In the genomic region with DNA sequence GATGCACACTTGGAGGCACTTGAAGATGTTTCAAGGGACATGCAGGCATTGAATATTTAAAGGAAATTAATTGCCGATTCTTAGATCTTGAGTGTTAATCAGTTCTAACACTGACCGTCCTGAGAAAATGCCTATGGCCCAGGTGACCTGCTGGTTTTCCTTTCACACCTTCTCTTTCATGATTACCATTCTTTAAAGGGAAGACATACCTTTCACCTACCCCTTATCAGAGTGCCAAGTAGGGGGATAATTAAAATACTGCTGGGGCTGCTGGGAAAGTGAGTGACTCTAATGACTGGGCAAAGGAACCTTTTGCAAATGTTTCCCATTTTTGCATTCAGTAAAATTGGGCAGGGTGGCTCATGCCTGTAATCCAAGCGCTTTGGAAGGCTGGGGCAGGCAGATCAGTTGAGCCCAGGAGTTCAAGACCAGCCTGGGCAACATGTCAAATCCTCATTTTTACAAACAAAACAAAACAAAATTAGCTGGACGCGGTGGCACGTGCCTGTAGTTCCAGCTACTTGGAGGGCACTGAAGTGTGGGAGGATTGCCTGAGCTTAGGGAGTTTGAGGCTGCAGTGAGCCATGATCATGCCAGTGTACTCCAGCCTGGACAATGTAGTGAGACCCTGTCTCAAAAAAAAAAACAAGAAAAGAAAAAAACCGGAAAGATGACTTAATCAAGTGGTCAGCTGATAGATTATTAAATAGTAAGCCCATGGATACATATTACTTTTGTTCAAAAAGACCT, we compare ENCODE assay signal across 19 cellular contexts. TPM values are rescaled to one million over a fixed set of nuclear protein-coding genes. Genes with fewer than 3 reads are reported as not detected.
A peak's percentile ranks its signal among the peaks of the same experiment; 100 is the strongest.
DNase-seq lines count a peak whose midpoint lies in the region; ATAC-seq, FAIRE-seq and TF ChIP-seq lines count a peak whose summit lies in the region.
"Had no signal": no experiment of that assay in that cellular context is flagged by ENCODE, and none has a peak within 500 bp of the region (broad histone marks: within the 10 kb centered on the region; RNA-seq: fewer than 3 reads in every experiment).

No MANE protein-coding gene starts in this region.

- no peak for TF ChIP-seq RAD21 in H1 (IDR thresholded peaks at IDR 0.05 in 1 of 2, conservative IDR thresholded peaks at IDR 0.05 in 1 of 2; ENCODE audit: low read depth in 2 of 2, low read length in 2 of 2)

- H4K5ac ChIP-seq in H1 (ENCODE audit: insufficient read length, low read depth, low read length) = no peak overlapping the region

- no peaks in the 10 kb centered on the region; the same call in 1 of the 2 replicates for H3K23me2 ChIP-seq in H1 (ENCODE audit: low read depth, low read length)

- H3K27ac ChIP-seq in H1 (ENCODE audit: low read depth, low read length) = no peak overlapping the region
- H3K27ac ChIP-seq in vagina = no peak overlapping the region
- H3K27ac ChIP-seq: esophagus squamous epithelium, upper lobe of left lung had no signal

- H3K27me3 Mint-ChIP-seq in activated CD8-positive, alpha-beta T cell treated with anti-CD3 and anti-CD28 coated beads for 36 hours = no peaks in the 10 kb centered on the region
- no peaks in the 10 kb centered on the region for H3K27me3 Mint-ChIP-seq in activated CD8-positive, alpha-beta T cell treated with anti-CD3 and anti-CD28 coated beads, Interleukin-2, amount 10 ng/mL, durations not matched to agents 7 days and 5 days (ENCODE audit: low read depth)
- H3K27me3 Mint-ChIP-seq in T-cell = no peaks in the 10 kb centered on the region
- no peaks in the 10 kb centered on the region for H3K27me3 Mint-ChIP-seq in progenitor cell of endocrine pancreas

- H2BK120ac ChIP-seq in H1 (replicated peaks; ENCODE audit: low read depth, low read length) = no peak overlapping the region

- no peak overlapping the region for H2BK5ac ChIP-seq in H1 (ENCODE audit: low read depth, low read length)

- H2BK15ac ChIP-seq in H1 (ENCODE audit: low read length) = no peak overlapping the region

- no peak overlapping the region for H3K4me3 ChIP-seq in H1 (ENCODE audit: extremely low read depth in 1 of 4, insufficient read depth in 2 of 4, low read depth in 3 of 4, low read length in 4 of 4)
- no peak overlapping the region for H3K4me3 ChIP-seq in vagina
- H3K4me3 ChIP-seq: esophagus squamous epithelium, gastrocnemius medialis, upper lobe of left lung had no signal

- H2BK20ac ChIP-seq in H1 (ENCODE audit: low read length) = no peak overlapping the region

- H3K9me3 ChIP-seq in H1 (ENCODE audit: insufficient read depth in 2 of 2, low read depth in 1 of 2, low read length in 1 of 2) = no peaks in the 10 kb centered on the region
- H3K9me3 ChIP-seq in vagina = no peaks in the 10 kb centered on the region
- H3K9me3 ChIP-seq: esophagus squamous epithelium, gastrocnemius medialis, SK-N-SH, upper lobe of left lung had no signal

- no peak overlapping the region for H2AK5ac ChIP-seq in H1 (ENCODE audit: low read depth, low read length)

- TF ChIP-seq CTCF in activated CD8-positive, alpha-beta T cell treated with anti-CD3 and anti-CD28 coated beads for 36 hours (IDR thresholded peaks at IDR 0.05) = no peak
- no peak for TF ChIP-seq CTCF in H1 (IDR thresholded peaks at IDR 0.05; ENCODE audit: control extremely low read depth in 1 of 3, insufficient read depth in 1 of 3, low read depth in 1 of 3, low read length in 3 of 3)
- TF ChIP-seq CTCF in progenitor cell of endocrine pancreas (IDR thresholded peaks at IDR 0.05; ENCODE audit: unreplicated experiment) = no peak
- no peak for TF ChIP-seq CTCF in vagina (IDR thresholded peaks at IDR 0.05)

- H3K4me1 Mint-ChIP-seq in activated CD8-positive, alpha-beta T cell treated with anti-CD3 and anti-CD28 coated beads for 36 hours (ENCODE audit: low read depth) = peaks cover 76% of the 10 kb centered on the region
- peaks cover 48% of the 10 kb centered on the region for H3K4me1 Mint-ChIP-seq in activated CD8-positive, alpha-beta T cell treated with anti-CD3 and anti-CD28 coated beads, Interleukin-2, amount 10 ng/mL, durations not matched to agents 7 days and 5 days (ENCODE audit: low read depth)
- H3K4me1 Mint-ChIP-seq in T-cell = peaks cover 84 to 87% (median 87%) of the 10 kb centered on the region in 3 donors
- peaks cover 25% of the 10 kb centered on the region for H3K4me1 Mint-ChIP-seq in progenitor cell of endocrine pancreas (ENCODE audit: low read depth)

- H3K36me3 Mint-ChIP-seq in activated CD8-positive, alpha-beta T cell treated with anti-CD3 and anti-CD28 coated beads for 36 hours (ENCODE audit: low read depth) = peaks cover 63% of the 10 kb centered on the region
- H3K36me3 Mint-ChIP-seq in activated CD8-positive, alpha-beta T cell treated with anti-CD3 and anti-CD28 coated beads, Interleukin-2, amount 10 ng/mL, durations not matched to agents 7 days and 5 days (ENCODE audit: low read depth) = peaks cover 63% of the 10 kb centered on the region
- H3K36me3 Mint-ChIP-seq in T-cell = peaks cover 53% of the 10 kb centered on the region
- H3K36me3 Mint-ChIP-seq in progenitor cell of endocrine pancreas (ENCODE audit: insufficient read depth) = peaks cover 1% of the 10 kb centered on the region

- H3K23ac ChIP-seq in H1 (ENCODE audit: insufficient read length) = no peak overlapping the region

- no peak overlapping the region for H3K14ac ChIP-seq in H1 (ENCODE audit: insufficient read length)

- no peaks in the 10 kb centered on the region for H3K27me3 ChIP-seq in H1 (replicated peaks in 1 of 4; ENCODE audit: control insufficient read depth in 3 of 4, extremely low read depth in 1 of 4, insufficient read depth in 3 of 4, low read length in 3 of 4)
- H3K27me3 ChIP-seq in vagina = no peaks in the 10 kb centered on the region
- H3K27me3 ChIP-seq: esophagus squamous epithelium, gastrocnemius medialis, upper lobe of left lung had no signal

- no peak overlapping the region for H3K4me3 Mint-ChIP-seq in activated CD8-positive, alpha-beta T cell treated with anti-CD3 and anti-CD28 coated beads for 36 hours
- no peak overlapping the region for H3K4me3 Mint-ChIP-seq in activated CD8-positive, alpha-beta T cell treated with anti-CD3 and anti-CD28 coated beads, Interleukin-2, amount 10 ng/mL, durations not matched to agents 7 days and 5 days
- H3K4me3 Mint-ChIP-seq in T-cell = peak overlapping the region in 1 of 3 donors; percentile 27
- H3K4me3 Mint-ChIP-seq in progenitor cell of endocrine pancreas (ENCODE audit: low read depth) = no peak overlapping the region
- H3K4me3 Mint-ChIP-seq: H9 had no signal

- no peak overlapping the region for H2AFZ ChIP-seq in H1 (ENCODE audit: low read length)

- POLR2A ChIA-PET in activated CD8-positive, alpha-beta T cell treated with anti-CD3 and anti-CD28 coated beads for 36 hours (lab: Charles Lee) = interaction anchor here (1.0 to 1.2 kb wide), 2 partner anchors 9 to 13 kb away, joined by 3 to 4 read pairs; no protein-coding TSS in a partner anchor
- POLR2A ChIA-PET in activated CD8-positive, alpha-beta T cell treated with anti-CD3 and anti-CD28 coated beads, Interleukin-2, amount 10 ng/mL, durations not matched to agents 7 days and 5 days (lab: Charles Lee) = interaction anchor here (0.7 kb wide), 1 partner anchor 23 kb away, joined by 4 read pairs; no protein-coding TSS in a partner anchor
- POLR2A ChIA-PET in T-cell (lab: Charles Lee) = interaction anchor here in 1 of 2 donors (0.6 kb wide), 1 partner anchor 54 kb away, joined by 6 read pairs; no protein-coding TSS in a partner anchor
- POLR2A ChIA-PET in H1 (lab: Charles Lee; ENCODE audit: partially characterized antibody) = no interaction called here

- no peak overlapping the region for H2BK12ac ChIP-seq in H1 (ENCODE audit: low read depth, low read length)

- 89% methylated on average over 7 of the region's 7 CpGs; no CpG with 5 or more reads in 1 of the 2 experiments for WGBS in H1 (ENCODE audit: extremely low coverage in 1 of 2, insufficient coverage in 1 of 2, insufficient read length in 1 of 2, insufficient replicate concordance in 2 of 2, low coverage in 1 of 2, low lambda C conversion rate in 2 of 2, missing lambda C conversion rate in 1 of 2), 2 experiments

- CTCF ChIA-PET in activated CD8-positive, alpha-beta T cell treated with anti-CD3 and anti-CD28 coated beads for 36 hours (lab: Charles Lee) = interaction anchor here (1.2 to 1.6 kb wide), 2 partner anchors 9 to 12 kb away, joined by 4 to 7 read pairs; no protein-coding TSS in a partner anchor
- CTCF ChIA-PET in activated CD8-positive, alpha-beta T cell treated with anti-CD3 and anti-CD28 coated beads, Interleukin-2, amount 10 ng/mL, durations not matched to agents 7 days and 5 days (lab: Charles Lee) = interaction anchor here (1.3 kb wide), 1 partner anchor 44 kb away, joined by 4 read pairs; a partner anchor contains a TSS
- CTCF ChIA-PET in T-cell (lab: Charles Lee) = interaction anchor here in 1 of 2 donors (1.4 kb wide), 1 partner anchor 63 kb away, joined by 3 read pairs; no protein-coding TSS in a partner anchor
- CTCF ChIA-PET in H1 (lab: Charles Lee; ENCODE audit: partially characterized antibody) = interaction anchor here (0.5 kb wide), 1 partner anchor 10 kb away, joined by 3 read pairs; no protein-coding TSS in a partner anchor

- peak overlapping the region; percentile 47 for H3K27ac Mint-ChIP-seq in activated CD8-positive, alpha-beta T cell treated with anti-CD3 and anti-CD28 coated beads for 36 hours
- H3K27ac Mint-ChIP-seq in activated CD8-positive, alpha-beta T cell treated with anti-CD3 and anti-CD28 coated beads, Interleukin-2, amount 10 ng/mL, durations not matched to agents 7 days and 5 days = no peak overlapping the region
- H3K27ac Mint-ChIP-seq in T-cell (peak overlapping the region; percentile 34 to 66), progenitor cell of endocrine pancreas (peak overlapping the region; percentile 51)
- H3K27ac Mint-ChIP-seq: activated T-helper 2 cell treated with anti-CD3 and anti-CD28 coated beads, Interferon-gamma antibody, Interleukin-2, Interleukin-4, amounts not matched to agents 10 μg/mL and 5 μg/mL and 100 μg/mL, durations not matched to agents 14 hours and 24 hours and 36 hours had no signal

- H3K4me1 ChIP-seq in H1 (replicated peaks in 1 of 4; ENCODE audit: control insufficient read depth in 3 of 4, insufficient read depth in 4 of 4, low read length in 3 of 4) (peaks cover 0 to 5% (median 4%) of the 10 kb centered on the region in 4 experiments; a peak in 3 of 7 replicates), vagina (peaks cover 43% of the 10 kb centered on the region)

- peaks cover 4% of the 10 kb centered on the region for H3K9me3 Mint-ChIP-seq in activated CD8-positive, alpha-beta T cell treated with anti-CD3 and anti-CD28 coated beads for 36 hours
- peaks cover 5% of the 10 kb centered on the region for H3K9me3 Mint-ChIP-seq in activated CD8-positive, alpha-beta T cell treated with anti-CD3 and anti-CD28 coated beads, Interleukin-2, amount 10 ng/mL, durations not matched to agents 7 days and 5 days (ENCODE audit: insufficient read depth)
- no peaks in the 10 kb centered on the region for H3K9me3 Mint-ChIP-seq in T-cell
- H3K9me3 Mint-ChIP-seq in progenitor cell of endocrine pancreas (ENCODE audit: low read depth) = peaks cover 3% of the 10 kb centered on the region
- H3K9me3 Mint-ChIP-seq: activated T-helper 2 cell treated with anti-CD3 and anti-CD28 coated beads, Interferon-gamma antibody, Interleukin-2, Interleukin-4, amounts not matched to agents 10 μg/mL and 5 μg/mL and 100 μg/mL, durations not matched to agents 14 hours and 24 hours and 36 hours had no signal

- H3K9ac ChIP-seq in H1 (replicated peaks in 1 of 4; ENCODE audit: extremely low read depth in 1 of 4, low read depth in 3 of 4, low read length in 3 of 4) = no peak overlapping the region
- H3K9ac ChIP-seq: SK-N-SH had no signal

- FAIRE-seq in H1 (lab: Jason Lieb, UNC) = no peak
- FAIRE-seq: islet of Langerhans had no signal

- H3K36me3 ChIP-seq in H1 (ENCODE audit: control insufficient read depth in 2 of 4, insufficient read depth in 4 of 4, low read length in 3 of 4) = peaks cover 0 to 3% (median 0%) of the 10 kb centered on the region in 4 experiments; a peak in 1 of 8 replicates
- no peaks in the 10 kb centered on the region for H3K36me3 ChIP-seq in vagina
- H3K36me3 ChIP-seq: esophagus squamous epithelium, gastrocnemius medialis, upper lobe of left lung had no signal

- no peak overlapping the region for H3K18ac ChIP-seq in H1 (ENCODE audit: extremely low read depth, low read length)

- no peak for TF ChIP-seq EP300 in H1 (IDR thresholded peaks at IDR 0.05; ENCODE audit: borderline replicate concordance in 1 of 2, low read depth in 2 of 2, low read length in 2 of 2)

- DNase-seq in activated CD8-positive, alpha-beta T cell treated with anti-CD3 and anti-CD28 coated beads for 36 hours = no peak
- no peak for DNase-seq in activated CD8-positive, alpha-beta T cell treated with anti-CD3 and anti-CD28 coated beads, Interleukin-2, amount 10 ng/mL, durations not matched to agents 7 days and 5 days
- DNase-seq in T-cell = no peak
- DNase-seq in H1 (ENCODE audit: low read depth in 1 of 2, low spot score in 2 of 2) = peak in 1 of 2 experiments; percentile 16
- DNase-seq in progenitor cell of endocrine pancreas (ENCODE audit: low spot score, unreplicated experiment) = no peak
- DNase-seq in dedifferentiated amniotic fluid mesenchymal stem cell (ENCODE audit: extremely low spot score) = no peak
- DNase-seq in vagina (ENCODE audit: extremely low spot score in 2 of 2) = no peak
- DNase-seq: 8988T; activated CD4-positive, alpha-beta T cell treated with anti-CD3 and anti-CD28 coated beads, Interleukin-2, amount 50 U/mL, for 1 hour; esophagus squamous epithelium; gastrocnemius medialis; H9; NCI-H1105; NCI-H1930; SK-N-SH; upper lobe of left lung had no signal

- intact Hi-C loops in activated CD8-positive, alpha-beta T cell treated with anti-CD3 and anti-CD28 coated beads for 36 hours (cut with micrococcal nuclease) = no loop called here
- intact Hi-C loops in vagina (cut with DNase I) = no loop called here

- no peak overlapping the region for H3K4me2 ChIP-seq in H1 (ENCODE audit: insufficient read depth in 1 of 2, low read depth in 2 of 2, low read length in 2 of 2)
- H3K4me2 ChIP-seq: SK-N-SH had no signal

- H3K4ac ChIP-seq in H1 (replicated peaks; ENCODE audit: insufficient read length, low read depth, low read length) = no peak overlapping the region

- ATAC-seq in activated CD8-positive, alpha-beta T cell treated with anti-CD3 and anti-CD28 coated beads for 36 hours = no peak
- ATAC-seq in activated CD8-positive, alpha-beta T cell treated with anti-CD3 and anti-CD28 coated beads, Interleukin-2, amount 10 ng/mL, durations not matched to agents 7 days and 5 days = no peak
- no peak for ATAC-seq in T-cell (replicated peaks in 1 of 4)
- ATAC-seq in HG02763 (IDR thresholded peaks at IDR 0.05; ENCODE audit: unreplicated experiment) = no peak
- ATAC-seq: gastrocnemius medialis had no signal

- H3K79me2 ChIP-seq in H1 (ENCODE audit: control insufficient read depth in 1 of 2, insufficient read depth in 2 of 2, low read length in 2 of 2) = peaks cover 0 to 20% of the 10 kb centered on the region in 2 experiments; a peak in 1 of 4 replicates

- peak overlapping the region; percentile 65; the same call in 1 of the 2 replicates for H4K8ac ChIP-seq in H1 (ENCODE audit: extremely low read depth, insufficient read depth, low read length)

- TF ChIP-seq POLR2A in H1 (IDR thresholded peaks at IDR 0.05; ENCODE audit: control extremely low read depth in 1 of 2, low read depth in 2 of 2, low read length in 2 of 2) (no peak), vagina (IDR thresholded peaks at IDR 0.05) (no peak)

- no peaks in the 10 kb centered on the region for H4K20me1 ChIP-seq in H1 (replicated peaks in 1 of 2; ENCODE audit: control insufficient read depth in 1 of 2, insufficient read depth in 2 of 2, low read length in 2 of 2)

- no peak overlapping the region for H3K56ac ChIP-seq in H1 (replicated peaks; ENCODE audit: insufficient read length, low read depth, low read length)

- no peak overlapping the region for H4K91ac ChIP-seq in H1 (replicated peaks; ENCODE audit: insufficient read length, low read length)

- H3K79me1 ChIP-seq in H1 (ENCODE audit: low read depth, low read length) = peaks cover 2% of the 10 kb centered on the region; the same call in 1 of the 2 replicates

RNA-seq across cellular contexts. Expression of a gene that starts 44.3 kb away (rescaled TPM):
- 10 to 100 TPM; 51.7 to 52.4 TPM for total RNA-seq in activated CD8-positive, alpha-beta T cell treated with anti-CD3 and anti-CD28 coated beads for 36 hours
- total RNA-seq in activated CD8-positive, alpha-beta T cell treated with anti-CD3 and anti-CD28 coated beads, Interleukin-2, amount 10 ng/mL, durations not matched to agents 7 days and 5 days = 10 to 100 TPM; 54.9 to 58.4 TPM
- total RNA-seq in T-cell = 100 to 1,000 TPM in 1 of 5 donors, 10 to 100 TPM in 4; 60.7 to 115 (median 72.6) TPM
- total RNA-seq in H1 (2021; fragmentation: NEBNext Ultra II Directional; extraction: Animal tissue kit (Norgen Biotek cat#: 25700)) = 25.3 and 26.1 TPM in 2 replicates
- polyA plus RNA-seq in H1 (2011; rRNA removed) = 11.2 and 14.3 TPM in 2 replicates
- polyA plus RNA-seq in H1 (2011; cell fraction: cytosol; rRNA removed) = 11.0 TPM
- polyA plus RNA-seq in H1 (2011; cell fraction: nucleus; rRNA removed) = 22.8 TPM
- polyA plus RNA-seq in H1 (2012, experiment 1 of 2) = 16.2 to 24.8 TPM (median 18.3 TPM) in 4 replicates
- 1.9 TPM for polyA plus RNA-seq in H1 (2012, experiment 2 of 2)
- polyA plus RNA-seq in H1 (2013, experiment 1 of 2) = 35.4 TPM
- 33.9 TPM for polyA plus RNA-seq in H1 (2013, experiment 2 of 2)
- 23.5 and 54.9 TPM in 2 replicates for polyA minus RNA-seq in H1 (2011; rRNA and poly(A)+ RNA removed)
- 15.8 TPM for polyA minus RNA-seq in H1 (2011; cell fraction: cytosol; rRNA and poly(A)+ RNA removed)
- 50.4 TPM for polyA minus RNA-seq in H1 (2011; cell fraction: nucleus; rRNA and poly(A)+ RNA removed)
- 18.1 and 18.9 TPM in 2 replicates for total RNA-seq in progenitor cell of endocrine pancreas
- 17.7 TPM for total RNA-seq in vagina
